In the genomic region with DNA sequence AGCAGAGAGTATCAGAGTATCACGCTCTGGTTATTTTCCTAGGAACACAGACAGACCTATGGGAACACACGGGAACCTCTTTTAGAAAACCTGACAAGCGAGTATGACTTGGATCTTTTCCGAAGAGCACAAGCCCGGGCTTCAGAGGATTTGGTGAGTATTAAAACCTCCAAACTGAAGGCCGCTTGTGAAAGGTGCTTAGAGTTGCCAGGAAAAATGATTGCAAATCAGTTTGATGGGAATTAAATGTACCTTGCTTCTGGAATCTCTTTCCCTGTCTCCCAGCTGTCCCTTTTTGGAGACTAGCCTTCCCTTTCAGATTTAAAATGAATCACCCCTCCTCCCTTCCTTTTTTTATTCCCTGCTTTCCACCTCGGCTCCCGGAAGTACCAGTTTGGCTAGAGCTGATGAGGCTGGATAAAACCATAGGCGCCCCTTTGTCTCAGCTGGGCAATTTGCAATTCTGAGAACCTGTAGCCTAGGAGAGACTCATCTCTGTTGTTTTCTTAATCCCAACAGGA, we compare ENCODE assay signal across 10 cellular contexts. TPM values are rescaled to one million over a fixed set of nuclear protein-coding genes. Genes with fewer than 3 reads are reported as not detected.
DNase-seq lines count a peak whose midpoint lies in the region; ATAC-seq and TF ChIP-seq lines count a peak whose summit lies in the region.
"Had no signal": no experiment of that assay in that cellular context is flagged by ENCODE, and none has a peak within 500 bp of the region (broad histone marks: within the 10 kb centered on the region; RNA-seq: fewer than 3 reads in every experiment).

No MANE protein-coding gene starts in this region.

- intact Hi-C loops in mucosa of descending colon (cut with DNase I, micrococcal nuclease) = no loop called here

- H3K36me3 ChIP-seq in mucosa of descending colon (ENCODE audit: low read depth) = no peaks in the 10 kb centered on the region

- H3K4me1 ChIP-seq in mucosa of descending colon (ENCODE audit: low read depth) = no peaks in the 10 kb centered on the region

- H3K4me3 Mint-ChIP-seq in T-helper 1 cell treated with Interleukin-12 subunit alpha and Interleukin-12 subunit beta and Interleukin-4 antibody, amounts not matched to agents 30 μg/mL and 1 μg/mL, for 36 hours = no peak overlapping the region
- H3K4me3 Mint-ChIP-seq in immature natural killer cell = no peak overlapping the region
- H3K4me3 Mint-ChIP-seq in stimulated activated effector memory CD8-positive, alpha-beta T cell treated with anti-CD3 and anti-CD28 coated beads, Interleukin-12 subunit alpha, Interleukin-12 subunit beta, amount 100 ng/mL, for 72 hours = no peak overlapping the region

- no peaks in the 10 kb centered on the region for H3K27me3 Mint-ChIP-seq in T-helper 1 cell treated with Interleukin-12 subunit alpha and Interleukin-12 subunit beta and Interleukin-4 antibody, amounts not matched to agents 30 μg/mL and 1 μg/mL, for 36 hours (ENCODE audit: low read depth)
- H3K27me3 Mint-ChIP-seq in immature natural killer cell (ENCODE audit: low read depth in 3 of 3) = peaks cover 0 to 2% (median 2%) of the 10 kb centered on the region in 3 donors

- peak overlapping the region; percentile 55 for H3K27ac Mint-ChIP-seq in T-helper 1 cell treated with Interleukin-12 subunit alpha and Interleukin-12 subunit beta and Interleukin-4 antibody, amounts not matched to agents 30 μg/mL and 1 μg/mL, for 36 hours
- peak overlapping the region; percentile 48 to 100 (median 88) for H3K27ac Mint-ChIP-seq in immature natural killer cell
- peak overlapping the region; percentile 71 for H3K27ac Mint-ChIP-seq in stimulated activated effector memory CD8-positive, alpha-beta T cell treated with anti-CD3 and anti-CD28 coated beads, Interleukin-12 subunit alpha, Interleukin-12 subunit beta, amount 100 ng/mL, for 72 hours

- ATAC-seq in stimulated activated effector memory CD8-positive, alpha-beta T cell treated with anti-CD3 and anti-CD28 coated beads, Interleukin-12 subunit alpha, Interleukin-12 subunit beta, amount 100 ng/mL, for 72 hours = no peak
- ATAC-seq in mucosa of descending colon (no peak), HG03175 (IDR thresholded peaks at IDR 0.05; ENCODE audit: unreplicated experiment) (no peak)

- no peak for TF ChIP-seq CTCF in mucosa of descending colon (IDR thresholded peaks at IDR 0.05)

- DNase-seq in T-helper 1 cell = no peak
- peak; percentile 60 for DNase-seq in astrocyte of the hippocampus (ENCODE audit: low read depth, low spot score)
- DNase-seq in immature natural killer cell = no peak
- DNase-seq in stimulated activated effector memory CD8-positive, alpha-beta T cell treated with anti-CD3 and anti-CD28 coated beads, Interleukin-12 subunit alpha, Interleukin-12 subunit beta, amount 100 ng/mL, for 72 hours (ENCODE audit: low spot score in 2 of 2) = no peak
- DNase-seq in mucosa of descending colon = no peak
- no peak for DNase-seq in COLO668 (lab: John Stamatoyannopoulos, UW; ENCODE audit: unreplicated experiment)
- DNase-seq: NCI-H1417 treated with DMSO at 0.1 percent for 48 hours, retina had no signal

- H3K9me3 Mint-ChIP-seq in T-helper 1 cell treated with Interleukin-12 subunit alpha and Interleukin-12 subunit beta and Interleukin-4 antibody, amounts not matched to agents 30 μg/mL and 1 μg/mL, for 36 hours = no peaks in the 10 kb centered on the region
- no peaks in the 10 kb centered on the region for H3K9me3 Mint-ChIP-seq in immature natural killer cell
- H3K9me3 Mint-ChIP-seq in stimulated activated effector memory CD8-positive, alpha-beta T cell treated with anti-CD3 and anti-CD28 coated beads, Interleukin-12 subunit alpha, Interleukin-12 subunit beta, amount 100 ng/mL, for 72 hours = no peaks in the 10 kb centered on the region

- peaks cover 38% of the 10 kb centered on the region for H3K36me3 Mint-ChIP-seq in T-helper 1 cell treated with Interleukin-12 subunit alpha and Interleukin-12 subunit beta and Interleukin-4 antibody, amounts not matched to agents 30 μg/mL and 1 μg/mL, for 36 hours (ENCODE audit: low read depth)
- H3K36me3 Mint-ChIP-seq in immature natural killer cell = peaks cover 31 to 40% (median 32%) of the 10 kb centered on the region in 3 donors
- peaks cover 99% of the 10 kb centered on the region for H3K36me3 Mint-ChIP-seq in stimulated activated effector memory CD8-positive, alpha-beta T cell treated with anti-CD3 and anti-CD28 coated beads, Interleukin-12 subunit alpha, Interleukin-12 subunit beta, amount 100 ng/mL, for 72 hours

- H3K4me3 ChIP-seq in mucosa of descending colon = no peak overlapping the region

- H3K4me1 Mint-ChIP-seq in T-helper 1 cell treated with Interleukin-12 subunit alpha and Interleukin-12 subunit beta and Interleukin-4 antibody, amounts not matched to agents 30 μg/mL and 1 μg/mL, for 36 hours (ENCODE audit: low read depth) = peaks cover 37% of the 10 kb centered on the region
- H3K4me1 Mint-ChIP-seq in immature natural killer cell = peaks cover 45 to 75% of the 10 kb centered on the region in 2 donors
- peaks cover 22% of the 10 kb centered on the region for H3K4me1 Mint-ChIP-seq in stimulated activated effector memory CD8-positive, alpha-beta T cell treated with anti-CD3 and anti-CD28 coated beads, Interleukin-12 subunit alpha, Interleukin-12 subunit beta, amount 100 ng/mL, for 72 hours

- H3K9me3 ChIP-seq in mucosa of descending colon = no peaks in the 10 kb centered on the region

RNA-seq across cellular contexts. Expression of gene KAT7, which starts 27.3 kb away (rescaled TPM):
- polyA plus RNA-seq in immature natural killer cell = 10 to 100 TPM; 32.3 to 67.2 (median 37.9) TPM
- total RNA-seq in mucosa of descending colon = 10 to 100 TPM; 43.7 to 73.4 (median 59.7) TPM

RNA-seq across cellular contexts. Expression of gene TAC4, which starts 32.0 kb away (rescaled TPM):
- not detected for polyA plus RNA-seq in immature natural killer cell
- total RNA-seq in mucosa of descending colon = not detected

RNA-seq across cellular contexts. Expression of gene FAM117A, which starts 51.9 kb away (rescaled TPM):
- 10 to 100 TPM; 35.3 to 68.0 (median 35.9) TPM for polyA plus RNA-seq in immature natural killer cell
- 10 to 100 TPM in 1 of 3 donors, 1 to 10 TPM in 2; 6.5 to 22.0 (median 8.8) TPM for total RNA-seq in mucosa of descending colon
